Comparison of ENCODE assay signal across 11 cellular contexts in genomic region chr10:126247454-126247975, GRCh38.
A peak's percentile ranks its signal among the peaks of the same experiment; 100 is the strongest.
DNase-seq lines count a peak whose midpoint lies in the region; ATAC-seq, FAIRE-seq and TF ChIP-seq lines count a peak whose summit lies in the region.
"Had no signal": no experiment of that assay in that cellular context is flagged by ENCODE, and none has a peak within 500 bp of the region (broad histone marks: within the 10 kb centered on the region; RNA-seq: fewer than 3 reads in every experiment).

No MANE protein-coding gene starts in this region.

- H3K27me3 ChIP-seq in fibroblast of lung (ENCODE audit: control insufficient read depth, insufficient read depth, low read length): no peaks in the 10 kb centered on the region

- TF ChIP-seq CTCF in fibroblast of lung (conservative IDR thresholded peaks at IDR 0.05 in 1 of 2, IDR thresholded peaks at IDR 0.05 in 1 of 2; ENCODE audit: low read depth in 1 of 2, low read length in 2 of 2): no peak

- peak overlapping the region; percentile 86 for H3K27ac ChIP-seq in fibroblast of lung (ENCODE audit: insufficient read depth, low read length)

- H4K20me1 ChIP-seq in fibroblast of lung (ENCODE audit: control insufficient read depth, extremely low read depth, insufficient read depth, low read length): no peaks in the 10 kb centered on the region

- in situ Hi-C loops in G401 (cut with HindIII; ENCODE audit: low sequenced_read_pairs): no loop called here

- ATAC-seq in GM18873 (IDR thresholded peaks at IDR 0.05; ENCODE audit: low FRiP score, unreplicated experiment): no peak
- ATAC-seq in GM19328 (IDR thresholded peaks at IDR 0.05; ENCODE audit: unreplicated experiment): no peak

- no peak overlapping the region for H3K9ac ChIP-seq in fibroblast of lung (ENCODE audit: insufficient read depth, low read length)

- H3K4me3 ChIP-seq in fibroblast of lung (replicated peaks in 1 of 4; ENCODE audit: control extremely low read depth in 1 of 4, insufficient read depth in 1 of 4, low read depth in 3 of 4, low read length in 4 of 4): no peak overlapping the region

- peak overlapping the region; percentile 44 for H3K4me2 ChIP-seq in fibroblast of lung (ENCODE audit: extremely low read depth, insufficient read depth, low read length)

- H3K4me1 ChIP-seq in fibroblast of lung (ENCODE audit: control insufficient read depth, extremely low read depth, insufficient read depth, low read length): peaks cover 23% of the 10 kb centered on the region

- no peak overlapping the region for H2AFZ ChIP-seq in fibroblast of lung (ENCODE audit: low read length)

- FAIRE-seq in RCC 7860 (lab: Jason Lieb, UNC): peak; percentile 99

- no peaks in the 10 kb centered on the region for H3K79me2 ChIP-seq in fibroblast of lung (ENCODE audit: control insufficient read depth, insufficient read depth, low read length)

- DNase-seq in AG08395 (ENCODE audit: low spot score) (peak; percentile 96), RCC 7860 (ENCODE audit: low spot score) (peak; percentile 100), fibroblast of lung (ENCODE audit: low read depth in 2 of 2) (peak; percentile 99 to 100), non-pigmented ciliary epithelial cell (ENCODE audit: low read depth) (peak; percentile 98), GF-D8 (lab: John Stamatoyannopoulos, UW) (no peak), G401 (ENCODE audit: low spot score) (no peak)
- DNase-seq: activated CD8-positive, alpha-beta memory T cell treated with anti-CD3 and anti-CD28 coated beads for 24 hours; CD8-positive, alpha-beta memory T cell; stimulated activated CD4-positive, alpha-beta T cell treated with anti-CD3 and anti-CD28 coated beads, Interleukin-12 subunit alpha, Interleukin-12 subunit beta, amount 100 ng/mL, for 4 hours had no signal

- H3K9me3 ChIP-seq in fibroblast of lung (ENCODE audit: control insufficient read depth, insufficient read depth, low read depth, low read length): no peaks in the 10 kb centered on the region

- H3K36me3 ChIP-seq in fibroblast of lung (ENCODE audit: control insufficient read depth, insufficient read depth, low read length): no peaks in the 10 kb centered on the region

Comparison
In these comparisons a context has a peak if more than half of its experiments do, and no peak if none do; other contexts are left out.
1. DNase-seq: peak in AG08395 (single experiment), RCC 7860 (single experiment), fibroblast of lung (2 of 2) and non-pigmented ciliary epithelial cell (single experiment); none in GF-D8 (single experiment) and G401 (single experiment).